2 cellular contexts compared by ENCODE assay signal in the genomic region with DNA sequence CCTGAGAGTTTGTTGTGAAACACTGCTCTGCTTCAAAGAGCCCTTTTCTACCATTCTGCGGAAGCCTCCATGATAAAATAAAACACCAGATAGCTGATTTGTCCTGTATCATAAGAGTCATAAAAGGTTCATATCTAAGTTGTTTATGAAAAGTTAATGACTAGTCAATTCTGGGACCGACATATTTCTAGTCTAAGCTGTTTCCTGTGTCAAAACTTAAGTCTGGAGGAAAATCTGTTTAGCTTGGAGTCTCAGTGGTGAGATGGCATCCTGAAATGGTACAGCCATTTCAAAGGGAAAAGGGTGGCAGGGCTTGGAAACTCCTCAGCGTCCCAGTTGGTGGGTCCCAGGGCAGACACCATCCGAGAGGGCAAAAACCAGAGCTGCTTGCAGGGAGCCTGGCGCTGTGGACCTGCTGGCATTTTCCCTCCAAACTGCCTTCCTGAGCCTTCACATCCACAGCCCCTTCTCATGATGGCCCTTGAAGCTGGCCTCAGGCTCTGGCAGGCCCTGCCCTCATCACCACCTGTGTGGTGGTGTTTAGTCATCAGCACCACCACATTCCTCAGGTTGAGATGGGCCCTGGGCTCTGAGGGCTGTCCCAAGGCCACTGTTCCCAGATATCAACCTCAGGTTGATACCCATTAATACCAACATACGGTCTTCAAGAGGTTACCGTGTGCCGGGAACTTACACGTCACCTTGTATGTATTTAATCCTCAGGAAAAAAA.
TF ChIP-seq lines count a peak whose summit lies in the region.

No MANE protein-coding gene starts in this region.

TF ChIP-seq in HEK293, 187 proteins besides CTCF, POLR2A, EP300 and RAD21 (continued from another document):
- TF ChIP-seq, protein P1, sequence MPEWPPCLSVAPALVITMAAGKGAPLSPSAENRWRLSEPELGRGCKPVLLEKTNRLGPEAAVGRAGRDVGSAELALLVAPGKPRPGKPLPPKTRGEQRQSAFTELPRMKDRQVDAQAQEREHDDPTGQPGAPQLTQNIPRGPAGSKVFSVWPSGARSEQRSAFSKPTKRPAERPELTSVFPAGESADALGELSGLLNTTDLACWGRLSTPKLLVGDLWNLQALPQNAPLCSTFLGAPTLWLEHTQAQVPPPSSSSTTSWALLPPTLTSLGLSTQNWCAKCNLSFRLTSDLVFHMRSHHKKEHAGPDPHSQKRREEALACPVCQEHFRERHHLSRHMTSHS (tag by site-specific recombination; IDR thresholded peaks at IDR 0.05), result no peak
- TF ChIP-seq, protein P2, sequence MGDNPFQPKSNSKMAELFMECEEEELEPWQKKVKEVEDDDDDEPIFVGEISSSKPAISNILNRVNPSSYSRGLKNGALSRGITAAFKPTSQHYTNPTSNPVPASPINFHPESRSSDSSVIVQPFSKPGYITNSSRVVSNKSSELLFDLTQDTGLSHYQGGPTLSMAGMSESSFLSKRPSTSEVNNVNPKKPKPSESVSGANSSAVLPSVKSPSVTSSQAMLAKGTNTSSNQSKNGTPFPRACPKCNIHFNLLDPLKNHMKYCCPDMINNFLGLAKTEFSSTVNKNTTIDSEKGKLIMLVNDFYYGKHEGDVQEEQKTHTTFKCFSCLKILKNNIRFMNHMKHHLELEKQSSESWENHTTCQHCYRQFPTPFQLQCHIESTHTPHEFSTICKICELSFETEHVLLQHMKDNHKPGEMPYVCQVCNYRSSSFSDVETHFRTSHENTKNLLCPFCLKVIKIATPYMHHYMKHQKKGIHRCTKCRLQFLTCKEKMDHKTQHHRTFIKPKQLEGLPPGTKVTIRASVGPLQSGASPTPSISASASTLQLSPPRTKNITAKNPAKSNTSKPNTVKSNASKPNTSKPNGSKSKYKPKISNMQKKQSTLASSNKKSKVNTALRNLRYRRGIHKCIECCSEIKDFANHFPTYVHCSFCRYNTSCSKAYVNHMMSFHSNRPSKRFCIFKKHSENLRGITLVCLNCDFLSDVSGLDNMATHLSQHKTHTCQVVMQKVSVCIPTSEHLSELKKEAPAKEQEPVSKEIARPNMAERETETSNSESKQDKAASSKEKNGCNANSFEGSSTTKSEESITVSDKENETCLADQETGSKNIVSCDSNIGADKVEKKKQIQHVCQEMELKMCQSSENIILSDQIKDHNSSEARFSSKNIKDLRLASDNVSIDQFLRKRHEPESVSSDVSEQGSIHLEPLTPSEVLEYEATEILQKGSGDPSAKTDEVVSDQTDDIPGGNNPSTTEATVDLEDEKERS (tag by site-specific recombination; IDR thresholded peaks at IDR 0.05), result no peak
- peak; percentile 74 for TF ChIP-seq SCRT2 (tag by site-specific recombination; IDR thresholded peaks at IDR 0.05)
- no peak for TF ChIP-seq ZNF76 (tag by site-specific recombination; IDR thresholded peaks at IDR 0.05; ENCODE audit: borderline replicate concordance, low read depth)

TF ChIP-seq in H1, 55 proteins besides CTCF, POLR2A, EP300 and RAD21 (continued from another document):
- TF ChIP-seq CBX5 (IDR thresholded peaks at IDR 0.05; ENCODE audit: low read depth, low read length), result no peak
- TF ChIP-seq NRF1 (IDR thresholded peaks at IDR 0.05; ENCODE audit: low read depth, low read length), result no peak
- TF ChIP-seq MAFK (IDR thresholded peaks at IDR 0.05; ENCODE audit: low read depth, low read length), result no peak
- TF ChIP-seq POLR2AphosphoS5 (IDR thresholded peaks at IDR 0.05; ENCODE audit: low read depth, low read length), result no peak
- TF ChIP-seq KDM5A (IDR thresholded peaks at IDR 0.05; ENCODE audit: low read length), result no peak
- TF ChIP-seq CEBPB (IDR thresholded peaks at IDR 0.05; ENCODE audit: low read depth, low read length), result no peak
- TF ChIP-seq SUZ12 (IDR thresholded peaks at IDR 0.05; ENCODE audit: low read length), result no peak
TF ChIP-seq in H1: peak in this region for 0.
